28 cellular contexts compared by ENCODE assay signal in the genomic region with DNA sequence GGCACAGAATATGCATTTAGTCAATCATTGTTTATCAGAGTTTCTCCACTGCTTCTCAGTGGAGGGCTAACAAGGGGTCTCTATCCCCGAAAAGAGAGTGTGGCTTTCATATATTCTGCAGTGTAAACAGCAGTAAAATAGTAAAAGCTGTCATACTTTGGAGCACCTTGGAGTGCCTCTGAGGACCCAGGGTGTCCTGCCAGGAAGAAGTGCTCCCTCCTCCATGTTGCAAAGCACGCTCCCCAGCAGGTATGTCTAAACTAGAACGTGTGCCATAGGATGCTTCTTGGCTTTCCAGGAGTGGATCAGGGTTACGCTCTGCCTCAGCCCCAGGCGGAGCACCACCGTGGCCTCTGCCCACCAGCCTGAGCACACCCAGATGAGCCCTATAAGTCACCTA.
"Had no signal": no experiment of that assay in that cellular context is flagged by ENCODE, and none has a peak within 500 bp of the region (broad histone marks: within the 10 kb centered on the region; RNA-seq: fewer than 3 reads in every experiment).

No MANE protein-coding gene starts in this region.

- DNase-seq: effector memory CD8-positive, alpha-beta T cell; erythroblast; esophagus squamous epithelium; foreskin melanocyte; glutamatergic neuron; heart right ventricle; hippocampal formation; left cardiac atrium; left lung; mesenchymal stem cell; mucosa of descending colon; naive B cell; sigmoid colon; stimulated activated CD4-positive, alpha-beta T cell treated with anti-CD3 and anti-CD28 coated beads, Interleukin-2, amount 100 ng/mL, for 24 hours; stimulated activated CD4-positive, alpha-beta T cell treated with anti-CD3 and anti-CD28 coated beads, Interleukin-4, amount 100 ng/mL, for 24 hours; stimulated activated naive CD8-positive, alpha-beta T cell treated with anti-CD3 and anti-CD28 coated beads, Interleukin-15, Interleukin-2, amounts not matched to agents 100 U/mL and 50 U/mL, for 24 hours; substantia nigra; testis; transverse colon had no signal

- H3K9me3 Mint-ChIP-seq: natural killer cell treated with Interleukin-12 subunit alpha and Interleukin-12 subunit beta and Interleukin-15 and Interleukin-18, amount 100 ng/mL, for 72 hours had no signal

- H3K27ac ChIP-seq: coronary artery, esophagus squamous epithelium, left lung, prostate gland, right atrium auricular region, sigmoid colon, testis, transverse colon had no signal

- H3K36me3 Mint-ChIP-seq: naive B cell; natural killer cell treated with Interleukin-12 subunit alpha and Interleukin-12 subunit beta and Interleukin-15 and Interleukin-18, amount 100 ng/mL, for 72 hours had no signal

- H3K4me3 ChIP-seq: coronary artery, esophagus squamous epithelium, heart right ventricle, left lung, mucosa of descending colon, prostate gland, right atrium auricular region, sigmoid colon, testis, transverse colon had no signal

- H3K27ac Mint-ChIP-seq: effector memory CD8-positive, alpha-beta T cell; mesothelial cell of epicardium; naive B cell; natural killer cell treated with Interleukin-12 subunit alpha and Interleukin-12 subunit beta and Interleukin-15 and Interleukin-18, amount 100 ng/mL, for 72 hours; stimulated activated effector memory CD8-positive, alpha-beta T cell treated with anti-CD3 and anti-CD28 coated beads, Interleukin-12 subunit alpha, Interleukin-12 subunit beta, amount 100 ng/mL, for 72 hours had no signal

- ATAC-seq: effector memory CD8-positive, alpha-beta T cell; left cardiac atrium; left lung; mucosa of descending colon; natural killer cell treated with Interleukin-12 subunit alpha and Interleukin-12 subunit beta and Interleukin-15 and Interleukin-18, amount 100 ng/mL, for 72 hours; stimulated activated effector memory CD8-positive, alpha-beta T cell treated with anti-CD3 and anti-CD28 coated beads, Interleukin-12 subunit alpha, Interleukin-12 subunit beta, amount 100 ng/mL, for 72 hours; stimulated activated naive CD8-positive, alpha-beta T cell treated with anti-CD3 and anti-CD28 coated beads, Interleukin-15, Interleukin-2, amounts not matched to agents 100 U/mL and 50 U/mL, for 24 hours had no signal

- H3K9me3 ChIP-seq: esophagus squamous epithelium, heart right ventricle, left lung, mucosa of descending colon, prostate gland, right atrium auricular region, sigmoid colon, testis, transverse colon had no signal

- H3K4me3 Mint-ChIP-seq: effector memory CD8-positive, alpha-beta T cell; mesothelial cell of epicardium; naive B cell; natural killer cell treated with Interleukin-12 subunit alpha and Interleukin-12 subunit beta and Interleukin-15 and Interleukin-18, amount 100 ng/mL, for 72 hours; neural crest cell; stimulated activated effector memory CD8-positive, alpha-beta T cell treated with anti-CD3 and anti-CD28 coated beads, Interleukin-12 subunit alpha, Interleukin-12 subunit beta, amount 100 ng/mL, for 72 hours had no signal

- FAIRE-seq: endometrium, islet of Langerhans had no signal

- H3K36me3 ChIP-seq: heart right ventricle, left lung, prostate gland, right atrium auricular region, sigmoid colon, transverse colon had no signal

- H3K4me1 ChIP-seq: prostate gland, right atrium auricular region, sigmoid colon, testis had no signal

- H3K27me3 ChIP-seq: esophagus squamous epithelium, heart right ventricle, left lung, right atrium auricular region, sigmoid colon, testis, transverse colon had no signal
